ENCODE assay signal across 8 cellular contexts in the genomic region with DNA sequence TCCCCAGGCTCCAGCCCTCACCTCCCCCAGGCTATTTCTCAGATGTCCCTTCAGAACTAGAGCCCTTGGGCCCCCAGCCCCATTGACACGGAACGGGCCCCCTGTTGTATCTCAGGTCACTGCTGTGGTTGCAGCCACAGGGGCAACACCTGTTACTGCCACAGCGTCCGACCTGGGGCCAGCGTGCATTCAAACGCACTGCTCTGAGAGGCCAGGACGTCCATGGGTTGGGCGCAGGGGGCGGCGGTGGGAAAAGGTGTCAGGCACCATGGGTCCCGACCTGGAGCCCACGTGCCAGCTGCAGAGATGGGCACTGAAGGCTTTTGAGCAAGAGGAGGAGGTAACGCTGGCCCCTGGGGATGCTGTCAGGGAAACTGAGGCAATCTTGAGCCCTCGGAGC.
"Had no signal": no experiment of that assay in that cellular context is flagged by ENCODE, and none has a peak within 500 bp of the region (broad histone marks: within the 10 kb centered on the region; RNA-seq: fewer than 3 reads in every experiment).

No MANE protein-coding gene starts in this region.

- ATAC-seq: GM23338 had no signal

- DNase-seq: H9, HCEC 1CT, KG1 had no signal

- H3K27me3 Mint-ChIP-seq: IgD-negative memory B cell had no signal

- H3K4me1 Mint-ChIP-seq: GM23338 had no signal

- H2AFZ ChIP-seq: GM23338 had no signal

- FAIRE-seq: H1, H54, HTR-8/SVneo had no signal

- H3K27ac Mint-ChIP-seq: GM23338, H9 had no signal

- H3K9me3 Mint-ChIP-seq: GM23338, H9, IgD-negative memory B cell had no signal

- H3K4me2 ChIP-seq: GM23338 had no signal

- H3K4me3 Mint-ChIP-seq: GM23338, H9 had no signal

- H3K4me3 ChIP-seq: GM23338 had no signal
